In genomic region chr5:157384971-157385709, GRCh38 we compare ENCODE assay signal across 10 cellular contexts.
DNase-seq lines count a peak whose midpoint lies in the region; ATAC-seq and TF ChIP-seq lines count a peak whose summit lies in the region.
"Had no signal": no experiment of that assay in that cellular context is flagged by ENCODE, and none has a peak within 500 bp of the region (broad histone marks: within the 10 kb centered on the region; RNA-seq: fewer than 3 reads in every experiment).

No MANE protein-coding gene starts in this region.

- no peak for DNase-seq in activated T-cell treated with anti-CD3 and anti-CD28 coated beads, Interleukin-2, amount 50 U/mL, for 24 hours
- no peak for DNase-seq in activated T-cell treated with anti-CD3 and anti-CD28 coated beads, Interleukin-2, amount 50 U/mL, for 1 hour
- DNase-seq in cardiac fibroblast (ENCODE audit: low read depth in 2 of 2) (peak; percentile 94 to 98), left lobe of liver (ENCODE audit: low spot score) (no peak), type B pancreatic cell (ENCODE audit: extremely low spot score, unreplicated experiment) (no peak), GDM1 (lab: John Stamatoyannopoulos, UW) (no peak), DMS153 (lab: John Stamatoyannopoulos, UW) (no peak)
- DNase-seq in T-helper 2 cell treated with Interferon-gamma antibody and Interleukin-4, amounts not matched to agents 5 μg/mL and 100 μg/mL, for 36 hours (ENCODE audit: low spot score), result no peak
- DNase-seq: C1 segment of cervical spinal cord; stimulated activated CD4-positive, alpha-beta T cell treated with anti-CD3 and anti-CD28 coated beads, Interleukin-15, amount 100 ng/mL, for 24 hours had no signal

- H3K4me1 Mint-ChIP-seq in activated T-cell treated with anti-CD3 and anti-CD28 coated beads, Interleukin-2, amount 50 U/mL, for 24 hours (ENCODE audit: low read depth), result peaks cover 38% of the 10 kb centered on the region
- H3K4me1 Mint-ChIP-seq in type B pancreatic cell (ENCODE audit: unreplicated experiment), result peaks cover 34% of the 10 kb centered on the region
- H3K4me1 Mint-ChIP-seq in T-helper 2 cell treated with Interferon-gamma antibody and Interleukin-4, amounts not matched to agents 5 μg/mL and 100 μg/mL, for 36 hours (ENCODE audit: low read depth), result peaks cover 6% of the 10 kb centered on the region

- H3K4me3 ChIP-seq in cardiac fibroblast (replicated peaks in 1 of 2; ENCODE audit: low read depth in 2 of 2, low read length in 2 of 2), result no peak overlapping the region

- H3K9me3 Mint-ChIP-seq in activated T-cell treated with anti-CD3 and anti-CD28 coated beads, Interleukin-2, amount 50 U/mL, for 24 hours, result no peaks in the 10 kb centered on the region
- no peaks in the 10 kb centered on the region for H3K9me3 Mint-ChIP-seq in type B pancreatic cell
- H3K9me3 Mint-ChIP-seq in T-helper 2 cell treated with Interferon-gamma antibody and Interleukin-4, amounts not matched to agents 5 μg/mL and 100 μg/mL, for 36 hours, result no peaks in the 10 kb centered on the region

- peak overlapping the region; percentile 73 for H3K27ac Mint-ChIP-seq in activated T-cell treated with anti-CD3 and anti-CD28 coated beads, Interleukin-2, amount 50 U/mL, for 24 hours
- peak overlapping the region; percentile 70 for H3K27ac Mint-ChIP-seq in type B pancreatic cell
- no peak overlapping the region for H3K27ac Mint-ChIP-seq in T-helper 2 cell treated with Interferon-gamma antibody and Interleukin-4, amounts not matched to agents 5 μg/mL and 100 μg/mL, for 36 hours

- H3K36me3 Mint-ChIP-seq in activated T-cell treated with anti-CD3 and anti-CD28 coated beads, Interleukin-2, amount 50 U/mL, for 24 hours (ENCODE audit: low read depth), result peaks cover 96% of the 10 kb centered on the region
- H3K36me3 Mint-ChIP-seq in type B pancreatic cell, result peaks cover 21% of the 10 kb centered on the region
- H3K36me3 Mint-ChIP-seq in T-helper 2 cell treated with Interferon-gamma antibody and Interleukin-4, amounts not matched to agents 5 μg/mL and 100 μg/mL, for 36 hours (ENCODE audit: low read depth), result peaks cover 60% of the 10 kb centered on the region

- no peaks in the 10 kb centered on the region for H3K27me3 Mint-ChIP-seq in activated T-cell treated with anti-CD3 and anti-CD28 coated beads, Interleukin-2, amount 50 U/mL, for 24 hours
- H3K27me3 Mint-ChIP-seq in type B pancreatic cell, result no peaks in the 10 kb centered on the region
- H3K27me3 Mint-ChIP-seq in T-helper 2 cell treated with Interferon-gamma antibody and Interleukin-4, amounts not matched to agents 5 μg/mL and 100 μg/mL, for 36 hours (ENCODE audit: low read depth), result no peaks in the 10 kb centered on the region

- ATAC-seq in left lobe of liver, result peak; percentile 13

- no peak overlapping the region for H3K4me3 Mint-ChIP-seq in activated T-cell treated with anti-CD3 and anti-CD28 coated beads, Interleukin-2, amount 50 U/mL, for 24 hours
- H3K4me3 Mint-ChIP-seq in type B pancreatic cell, result no peak overlapping the region
- no peak overlapping the region for H3K4me3 Mint-ChIP-seq in T-helper 2 cell treated with Interferon-gamma antibody and Interleukin-4, amounts not matched to agents 5 μg/mL and 100 μg/mL, for 36 hours

- TF ChIP-seq CTCF in cardiac fibroblast (IDR thresholded peaks at IDR 0.05; ENCODE audit: low read depth, low read length) (peak; percentile 3), type B pancreatic cell (conservative IDR thresholded peaks at IDR 0.05) (no peak)

Comparison
In these comparisons a context has a peak if more than half of its experiments do, and no peak if none do; other contexts are left out.
1. DNase-seq: peak in cardiac fibroblast (2 of 2); none in activated T-cell treated with anti-CD3 and anti-CD28 coated beads, Interleukin-2, amount 50 U/mL, for 24 hours (single experiment), activated T-cell treated with anti-CD3 and anti-CD28 coated beads, Interleukin-2, amount 50 U/mL, for 1 hour (single experiment), left lobe of liver (single experiment), type B pancreatic cell (single experiment), GDM1 (single experiment), T-helper 2 cell treated with Interferon-gamma antibody and Interleukin-4, amounts not matched to agents 5 μg/mL and 100 μg/mL, for 36 hours (single experiment) and DMS153 (single experiment).